In genomic region chr11:66920978-66921784, GRCh38 we compare ENCODE assay signal across 1 cellular context.
TF ChIP-seq lines count a peak whose summit lies in the region.

No MANE protein-coding gene starts in this region.

TF ChIP-seq in WTC11, 78 proteins besides CTCF, POLR2A, EP300 and RAD21 (continued from another document):
- no peak for TF ChIP-seq STAT6 (CRISPR knock-in tag; conservative IDR thresholded peaks at IDR 0.05; ENCODE audit: low read depth)
- no peak for TF ChIP-seq GABPB1 (CRISPR knock-in tag; IDR thresholded peaks at IDR 0.05)
